ENCODE assay signal across 8 cellular contexts in the genomic region with DNA sequence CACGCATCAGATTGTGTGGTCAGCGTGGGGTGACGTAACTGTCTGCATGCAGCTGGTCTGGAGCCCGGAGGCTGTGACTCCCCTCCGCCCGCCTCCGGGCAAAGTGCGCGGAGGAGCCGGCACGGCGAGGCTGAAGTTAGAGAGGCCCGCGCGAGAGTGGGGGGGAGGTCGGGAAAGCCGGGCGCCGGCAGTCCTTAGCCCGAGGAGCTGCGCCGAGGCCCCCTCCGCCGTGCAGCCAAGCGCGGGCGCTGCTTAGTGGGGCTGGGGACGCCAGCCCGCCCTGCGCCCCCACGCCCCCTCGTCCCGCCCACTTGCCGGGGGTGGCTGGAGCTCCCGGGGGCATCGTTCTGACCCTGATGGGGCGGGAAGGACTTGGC. TPM values are rescaled to one million over a fixed set of nuclear protein-coding genes. Genes with fewer than 3 reads are reported as not detected.
DNase-seq lines count a peak whose midpoint lies in the region; ATAC-seq and TF ChIP-seq lines count a peak whose summit lies in the region.

No MANE protein-coding gene starts in this region.

- H3K9me3 ChIP-seq in DOHH2 (ENCODE audit: control insufficient read depth, insufficient read depth, low read length) (no peaks in the 10 kb centered on the region), breast epithelium (no peaks in the 10 kb centered on the region), skeletal muscle tissue (ENCODE audit: control insufficient read depth in 3 of 3, low read length in 3 of 3) (no peaks in the 10 kb centered on the region)

- TF ChIP-seq POLR2A in breast epithelium (IDR thresholded peaks at IDR 0.05) = no peak

- TF ChIP-seq CTCF in DOHH2 (IDR thresholded peaks at IDR 0.05; ENCODE audit: low read depth, low read length, poor library complexity, severe bottlenecking) (no peak), breast epithelium (IDR thresholded peaks at IDR 0.05) (no peak)

- H3K4me3 ChIP-seq in DOHH2 (ENCODE audit: low read length) (peak overlapping the region; percentile 77), breast epithelium (peak overlapping the region; percentile 61 to 86 (median 84)), skeletal muscle tissue (ENCODE audit: low read length in 3 of 3) (peak overlapping the region; percentile 81 to 91 (median 82))

- peak; percentile 32 for ATAC-seq in GM21576 (IDR thresholded peaks at IDR 0.05; ENCODE audit: unreplicated experiment)

- no peaks in the 10 kb centered on the region for H3K9me2 ChIP-seq in DOHH2 (replicated peaks; ENCODE audit: control insufficient read depth, low read length)

- peak overlapping the region; percentile 91 to 96 (median 96) for H3K9ac ChIP-seq in skeletal muscle tissue (ENCODE audit: low read depth in 1 of 3, low read length in 3 of 3)

- H3K4me1 Mint-ChIP-seq in IgD-negative memory B cell (peaks cover 15 to 27% (median 20%) of the 10 kb centered on the region in 3 donors), immature natural killer cell (peaks cover 28 to 32% of the 10 kb centered on the region in 2 donors)

- H3K36me3 ChIP-seq in DOHH2 (ENCODE audit: control insufficient read depth, low read length) = no peaks in the 10 kb centered on the region
- no peaks in the 10 kb centered on the region for H3K36me3 ChIP-seq in breast epithelium
- H3K36me3 ChIP-seq in skeletal muscle tissue (ENCODE audit: control insufficient read depth in 3 of 3, insufficient read depth in 3 of 3, low read length in 3 of 3) = no peaks in the 10 kb centered on the region

- H3K4me3 Mint-ChIP-seq in IgD-negative memory B cell = peak overlapping the region; percentile 82 to 95 (median 90)
- H3K4me3 Mint-ChIP-seq in immature natural killer cell = peak overlapping the region; percentile 78 to 87 (median 81)

- intact Hi-C loops in breast epithelium (cut with DNase I; ENCODE audit: low total_unique reads) = loop anchor here (5.0 kb wide), 1 partner anchor 36 kb away; a partner anchor contains a TSS

- no peaks in the 10 kb centered on the region for H4K20me1 ChIP-seq in DOHH2 (ENCODE audit: control insufficient read depth, insufficient read depth, low read depth, low read length)

- H3K36me3 Mint-ChIP-seq in IgD-negative memory B cell = no peaks in the 10 kb centered on the region
- H3K36me3 Mint-ChIP-seq in immature natural killer cell = no peaks in the 10 kb centered on the region

- peaks cover 17% of the 10 kb centered on the region for H3K79me2 ChIP-seq in DOHH2 (ENCODE audit: control insufficient read depth, low read length)

- H3K27ac ChIP-seq in DOHH2 (ENCODE audit: low read depth, low read length) (no peak overlapping the region), breast epithelium (peak overlapping the region; percentile 91 to 94), skeletal muscle tissue (ENCODE audit: low read depth, low read length) (peak overlapping the region; percentile 94)

- H3K27me3 ChIP-seq in DOHH2 (ENCODE audit: control insufficient read depth, low read length) = peaks cover 6% of the 10 kb centered on the region; the same call in 1 of the 2 replicates
- no peaks in the 10 kb centered on the region for H3K27me3 ChIP-seq in breast epithelium
- H3K27me3 ChIP-seq in skeletal muscle tissue (ENCODE audit: control insufficient read depth in 3 of 3, insufficient read depth in 3 of 3, low read length in 3 of 3) = no peaks in the 10 kb centered on the region

- H3K27ac Mint-ChIP-seq in IgD-negative memory B cell (peak overlapping the region; percentile 79 to 92 (median 88)), immature natural killer cell (peak overlapping the region in 5 of 6 donors; percentile 70 to 94 (median 87))

- H3K9me3 Mint-ChIP-seq in IgD-negative memory B cell (peaks cover 0 to 2% (median 0%) of the 10 kb centered on the region in 3 donors), immature natural killer cell (no peaks in the 10 kb centered on the region)

- H3K27me3 Mint-ChIP-seq in IgD-negative memory B cell = peaks cover 1% of the 10 kb centered on the region
- peaks cover 7 to 14% (median 13%) of the 10 kb centered on the region in 3 donors for H3K27me3 Mint-ChIP-seq in immature natural killer cell (ENCODE audit: low read depth in 3 of 3)

- H3K4me2 ChIP-seq in DOHH2 (ENCODE audit: low read length) = peak overlapping the region; percentile 95

- DNase-seq in T-helper 22 cell (ENCODE audit: low read depth) (peak; percentile 66), breast epithelium (ENCODE audit: low spot score in 2 of 2) (peak in 1 of 2 donors; percentile 48), immature natural killer cell (peak; percentile 59 to 73 (median 63)), NCI-H2171 treated with DMSO at 0.1 percent for 48 hours (lab: John Stamatoyannopoulos, UW) (no peak)

- H3F3A ChIP-seq in DOHH2 (ENCODE audit: control insufficient read depth, insufficient read depth) = peaks cover 6% of the 10 kb centered on the region

- H3K4me1 ChIP-seq in DOHH2 (ENCODE audit: control insufficient read depth, low read length) = peaks cover 58% of the 10 kb centered on the region
- H3K4me1 ChIP-seq in breast epithelium = peaks cover 26 to 35% of the 10 kb centered on the region in 2 donors
- peaks cover 65 to 69% (median 65%) of the 10 kb centered on the region in 3 donors for H3K4me1 ChIP-seq in skeletal muscle tissue (ENCODE audit: control insufficient read depth in 3 of 3, insufficient read depth in 3 of 3, low read length in 3 of 3)

RNA-seq across cellular contexts. Expression of a gene that starts 0.4 kb away (rescaled TPM):
- polyA plus RNA-seq in IgD-negative memory B cell (8.3 TPM), immature natural killer cell (10 to 100 TPM; 51.3 to 91.0 (median 54.0) TPM)
- total RNA-seq in breast epithelium (100 to 1,000 TPM in 2 of 3 donors, 10 to 100 TPM in 1; 89.8 to 109 (median 109) TPM), skeletal muscle tissue (20.9 TPM)

RNA-seq across cellular contexts. Expression of a gene that starts 37.6 kb away (rescaled TPM):
- 36.2 TPM for polyA plus RNA-seq in IgD-negative memory B cell
- total RNA-seq in breast epithelium = 10 to 100 TPM; 59.0 to 79.3 (median 62.1) TPM
- polyA plus RNA-seq in immature natural killer cell = 100 to 1,000 TPM in 1 of 3 donors, 10 to 100 TPM in 2; 55.1 to 105 (median 78.8) TPM
- 24.5 TPM for total RNA-seq in skeletal muscle tissue

RNA-seq across cellular contexts. Expression of a gene that starts 50.3 kb away (rescaled TPM):
- polyA plus RNA-seq in IgD-negative memory B cell (0.18 TPM), immature natural killer cell (not detected)
- total RNA-seq in breast epithelium (10 to 100 TPM in 1 of 3 donors, 1 to 10 TPM in 1, not detected in 1; 9.1 to 28.5 TPM), skeletal muscle tissue (4.7 TPM)
